ENCODE assay signal across 8 cellular contexts in genomic region chr1:198788561-198789064, GRCh38.
A peak's percentile ranks its signal among the peaks of the same experiment; 100 is the strongest.
DNase-seq lines count a peak whose midpoint lies in the region; ATAC-seq and TF ChIP-seq lines count a peak whose summit lies in the region.

No MANE protein-coding gene starts in this region.

- intact Hi-C loops in activated CD8-positive, alpha-beta T cell treated with anti-CD3 and anti-CD28 coated beads for 36 hours (cut with micrococcal nuclease): no loop called here
- intact Hi-C loops in psoas muscle (cut with DNase I): no loop called here
- intact Hi-C loops in esophagus muscularis mucosa (cut with DNase I): no loop called here

- 41 to 61% (median 49%) methylated on average over 3 of the region's 3 CpGs for WGBS in psoas muscle, 3 donors
- WGBS in esophagus muscularis mucosa: 42% methylated on average over 3 of the region's 3 CpGs

- TF ChIP-seq EP300 in esophagus muscularis mucosa (IDR thresholded peaks at IDR 0.05): no peak

- H3K27me3 Mint-ChIP-seq in activated CD8-positive, alpha-beta T cell treated with anti-CD3 and anti-CD28 coated beads for 36 hours: no peaks in the 10 kb centered on the region
- H3K27me3 Mint-ChIP-seq in mesothelial cell of epicardium (ENCODE audit: low read depth): no peaks in the 10 kb centered on the region

- no peaks in the 10 kb centered on the region for H3K9me3 ChIP-seq in psoas muscle
- H3K9me3 ChIP-seq in esophagus muscularis mucosa: no peaks in the 10 kb centered on the region

- no peak for TF ChIP-seq POLR2A in esophagus muscularis mucosa (IDR thresholded peaks at IDR 0.05; ENCODE audit: low read depth)

- H3K9me3 Mint-ChIP-seq in activated CD8-positive, alpha-beta T cell treated with anti-CD3 and anti-CD28 coated beads for 36 hours: no peaks in the 10 kb centered on the region
- H3K9me3 Mint-ChIP-seq in mesothelial cell of epicardium: no peaks in the 10 kb centered on the region

- H3K27ac ChIP-seq in psoas muscle (no peak overlapping the region), esophagus muscularis mucosa (replicated peaks in 1 of 4) (no peak overlapping the region)

- H3K36me3 ChIP-seq in psoas muscle (ENCODE audit: insufficient read depth in 1 of 2, low read depth in 1 of 2) (no peaks in the 10 kb centered on the region), esophagus muscularis mucosa (no peaks in the 10 kb centered on the region)

- H3K4me3 ChIP-seq in psoas muscle: no peak overlapping the region
- H3K4me3 ChIP-seq in esophagus muscularis mucosa: no peak overlapping the region

- ATAC-seq in GM19455 (IDR thresholded peaks at IDR 0.05; ENCODE audit: unreplicated experiment) (peak; percentile 58), HG03469 (IDR thresholded peaks at IDR 0.05; ENCODE audit: unreplicated experiment) (peak; percentile 76), psoas muscle (no peak)
- ATAC-seq in activated CD8-positive, alpha-beta T cell treated with anti-CD3 and anti-CD28 coated beads for 36 hours: peak; percentile 98

- H3K4me1 Mint-ChIP-seq in activated CD8-positive, alpha-beta T cell treated with anti-CD3 and anti-CD28 coated beads for 36 hours (ENCODE audit: low read depth): peaks cover 13% of the 10 kb centered on the region
- peaks cover 16% of the 10 kb centered on the region for H3K4me1 Mint-ChIP-seq in mesothelial cell of epicardium

- no peak for TF ChIP-seq CTCF in activated CD8-positive, alpha-beta T cell treated with anti-CD3 and anti-CD28 coated beads for 36 hours (IDR thresholded peaks at IDR 0.05)
- TF ChIP-seq CTCF in mesothelial cell of epicardium (IDR thresholded peaks at IDR 0.05; ENCODE audit: unreplicated experiment) (no peak), psoas muscle (IDR thresholded peaks at IDR 0.05) (no peak), esophagus muscularis mucosa (IDR thresholded peaks at IDR 0.05) (peak in 1 of 3 experiments; percentile 12)

- CTCF ChIA-PET in activated CD8-positive, alpha-beta T cell treated with anti-CD3 and anti-CD28 coated beads for 36 hours (lab: Charles Lee): interaction anchor here (0.9 to 2.2 kb wide), 6 partner anchors 13 to 325 kb away, joined by 3 to 11 read pairs (median 4); no protein-coding TSS in a partner anchor

- H3K27ac Mint-ChIP-seq in activated CD8-positive, alpha-beta T cell treated with anti-CD3 and anti-CD28 coated beads for 36 hours: no peak overlapping the region
- peak overlapping the region; percentile 87 for H3K27ac Mint-ChIP-seq in mesothelial cell of epicardium

- no peaks in the 10 kb centered on the region for H3K36me3 Mint-ChIP-seq in activated CD8-positive, alpha-beta T cell treated with anti-CD3 and anti-CD28 coated beads for 36 hours (ENCODE audit: low read depth)
- no peaks in the 10 kb centered on the region for H3K36me3 Mint-ChIP-seq in mesothelial cell of epicardium

- no peaks in the 10 kb centered on the region for H3K27me3 ChIP-seq in psoas muscle (ENCODE audit: insufficient read depth in 3 of 3, low read length in 2 of 3)
- H3K27me3 ChIP-seq in esophagus muscularis mucosa: no peaks in the 10 kb centered on the region

- DNase-seq in Daoy (ENCODE audit: low read depth) (peak; percentile 23), mesothelial cell of epicardium (ENCODE audit: low spot score in 2 of 2, unreplicated experiment in 2 of 2) (no peak), psoas muscle (no peak), esophagus muscularis mucosa (ENCODE audit: extremely low spot score) (no peak), GM03348 (ENCODE audit: low spot score) (no peak)
- peak; percentile 56 for DNase-seq in activated CD8-positive, alpha-beta T cell treated with anti-CD3 and anti-CD28 coated beads for 36 hours

- H3K4me1 ChIP-seq in psoas muscle (no peaks in the 10 kb centered on the region), esophagus muscularis mucosa (no peaks in the 10 kb centered on the region)

- no peak overlapping the region for H3K4me3 Mint-ChIP-seq in activated CD8-positive, alpha-beta T cell treated with anti-CD3 and anti-CD28 coated beads for 36 hours
- H3K4me3 Mint-ChIP-seq in mesothelial cell of epicardium: no peak overlapping the region

- POLR2A ChIA-PET in activated CD8-positive, alpha-beta T cell treated with anti-CD3 and anti-CD28 coated beads for 36 hours (lab: Charles Lee): no interaction called here

Comparison
In these comparisons a context has a peak if more than half of its experiments do, and no peak if none do; other contexts are left out.
1. DNase-seq: peak in Daoy (single experiment) and activated CD8-positive, alpha-beta T cell treated with anti-CD3 and anti-CD28 coated beads for 36 hours (single experiment); none in mesothelial cell of epicardium (0 of 2), psoas muscle (0 of 2), esophagus muscularis mucosa (single experiment) and GM03348 (single experiment).
2. ATAC-seq: peak in GM19455 (single experiment), HG03469 (single experiment) and activated CD8-positive, alpha-beta T cell treated with anti-CD3 and anti-CD28 coated beads for 36 hours (single experiment); none in psoas muscle (0 of 4).